In the genomic region with DNA sequence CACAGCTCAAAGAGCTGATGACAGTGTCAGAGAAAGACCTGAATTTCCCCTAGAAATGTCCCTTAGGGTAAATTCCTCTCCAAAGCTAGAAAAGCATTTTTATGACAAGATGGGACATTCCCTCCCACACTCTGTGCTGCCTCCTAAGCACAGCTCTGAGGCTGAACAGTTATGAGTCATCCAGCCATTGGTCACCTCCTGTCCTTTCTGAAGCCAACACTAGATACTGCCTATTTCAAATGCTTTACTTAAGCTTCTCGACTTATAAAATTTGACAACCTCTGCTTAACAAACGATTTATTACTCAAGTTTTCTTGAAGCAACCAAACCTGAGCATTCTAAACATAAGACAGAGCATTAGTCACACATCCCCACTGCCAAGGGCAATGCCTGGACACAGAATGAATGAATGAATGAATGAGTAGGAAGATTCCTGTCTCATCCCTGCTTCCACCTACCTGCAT, we compare ENCODE assay signal across 8 cellular contexts. TPM values are rescaled to one million over a fixed set of nuclear protein-coding genes. Genes with fewer than 3 reads are reported as not detected.
DNase-seq lines count a peak whose midpoint lies in the region; ATAC-seq and TF ChIP-seq lines count a peak whose summit lies in the region.

No MANE protein-coding gene starts in this region.

- peaks cover 7% of the 10 kb centered on the region for H3F3A ChIP-seq in smooth muscle cell (ENCODE audit: low read depth)

- in situ Hi-C loops in astrocyte of the spinal cord (cut with HindIII; ENCODE audit: low sequenced_read_pairs): no loop called here

- 2% methylated on average over 2 of the region's 2 CpGs for WGBS in smooth muscle cell (ENCODE audit: low lambda C conversion rate)

- no peaks in the 10 kb centered on the region for H3K9me3 ChIP-seq in smooth muscle cell (replicated peaks; ENCODE audit: low read depth)

- H3K27me3 ChIP-seq in smooth muscle cell (ENCODE audit: low read depth): no peaks in the 10 kb centered on the region

- H4K20me1 ChIP-seq in smooth muscle cell (ENCODE audit: low read depth): no peaks in the 10 kb centered on the region

- peaks cover 12% of the 10 kb centered on the region for H3K4me1 ChIP-seq in smooth muscle cell (ENCODE audit: low read depth)

- ATAC-seq in GM19395 (IDR thresholded peaks at IDR 0.05; ENCODE audit: unreplicated experiment) (peak; percentile 55), HG03159 (IDR thresholded peaks at IDR 0.05; ENCODE audit: unreplicated experiment) (peak; percentile 58)

- peak overlapping the region; percentile 66 for H3K4me2 ChIP-seq in smooth muscle cell

- no peaks in the 10 kb centered on the region for H3K36me3 ChIP-seq in smooth muscle cell (ENCODE audit: low read depth)

- DNase-seq in AG08395 (ENCODE audit: low spot score) (peak; percentile 37), astrocyte of the spinal cord (ENCODE audit: low read depth, low spot score) (peak; percentile 43), smooth muscle cell (lab: John Stamatoyannopoulos, UW; ENCODE audit: unreplicated experiment) (no peak), retina (no peak), NCI-H1105 treated with DMSO at 0.1 percent for 48 hours (lab: John Stamatoyannopoulos, UW) (no peak), erythroblast (lab: John Stamatoyannopoulos, UW) (no peak)

- H3K4me3 ChIP-seq in astrocyte of the spinal cord (ENCODE audit: low read depth, low read length): no peak overlapping the region
- no peak overlapping the region for H3K4me3 ChIP-seq in smooth muscle cell

- TF ChIP-seq POLR2A in erythroblast (IDR thresholded peaks at IDR 0.05; ENCODE audit: low read length): no peak

- peak overlapping the region; percentile 60 for H3K27ac ChIP-seq in smooth muscle cell (ENCODE audit: low read depth)

- TF ChIP-seq CTCF in astrocyte of the spinal cord (IDR thresholded peaks at IDR 0.05; ENCODE audit: low read depth, low read length) (no peak), smooth muscle cell (IDR thresholded peaks at IDR 0.05; ENCODE audit: borderline replicate concordance, insufficient read depth, poor library complexity, severe bottlenecking) (no peak)

- H3K9ac ChIP-seq in smooth muscle cell (ENCODE audit: low read depth): no peak overlapping the region

- no peaks in the 10 kb centered on the region for H3K79me2 ChIP-seq in smooth muscle cell (ENCODE audit: low read depth)

- H2AFZ ChIP-seq in smooth muscle cell (ENCODE audit: low read depth): no peak overlapping the region

RNA-seq across cellular contexts. Expression of a gene that starts 35.4 kb away (rescaled TPM):
- 14.4 and 15.1 TPM in 2 replicates for total RNA-seq in smooth muscle cell
- 1.7 and 4.0 TPM in 2 replicates for polyA plus RNA-seq in smooth muscle cell

RNA-seq across cellular contexts. Expression of a gene that starts 57.3 kb away (rescaled TPM):
- total RNA-seq in smooth muscle cell: not detected in 2 replicates
- polyA plus RNA-seq in smooth muscle cell: 2.1 and 2.6 TPM in 2 replicates

Comparison
In these comparisons a context has a peak if more than half of its experiments do, and no peak if none do; other contexts are left out.
1. DNase-seq: peak in AG08395 (single experiment) and astrocyte of the spinal cord (single experiment); none in smooth muscle cell (single experiment), retina (single experiment), NCI-H1105 treated with DMSO at 0.1 percent for 48 hours (single experiment) and erythroblast (0 of 2).